1 cellular context compared by ENCODE assay signal in the genomic region with DNA sequence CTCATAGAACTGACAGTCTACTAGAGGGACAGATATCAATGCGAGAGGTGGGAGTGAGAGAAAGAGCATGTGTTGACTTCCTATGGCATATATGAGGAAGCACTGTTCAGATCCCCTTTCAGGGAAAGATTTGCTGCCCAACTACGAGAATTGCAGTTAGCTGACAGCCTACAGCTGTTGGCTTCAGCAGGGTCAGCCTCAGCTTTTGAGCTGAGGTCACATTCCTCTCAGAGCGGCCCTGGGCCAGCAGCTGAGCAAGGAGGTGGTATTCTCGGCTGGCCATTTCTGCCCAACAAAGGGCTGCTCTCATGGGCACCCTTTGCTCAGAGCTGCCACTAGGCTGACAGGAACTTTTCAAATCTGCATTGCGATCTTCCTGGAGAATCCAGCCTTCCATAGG.
TF ChIP-seq lines count a peak whose summit lies in the region.

No MANE protein-coding gene starts in this region.

TF ChIP-seq in SK-N-SH treated with all-trans-retinoic acid at 6 μM for 48 hours, 23 proteins besides CTCF, POLR2A, EP300 and RAD21 (continued from another document):
- TF ChIP-seq, protein P1, sequence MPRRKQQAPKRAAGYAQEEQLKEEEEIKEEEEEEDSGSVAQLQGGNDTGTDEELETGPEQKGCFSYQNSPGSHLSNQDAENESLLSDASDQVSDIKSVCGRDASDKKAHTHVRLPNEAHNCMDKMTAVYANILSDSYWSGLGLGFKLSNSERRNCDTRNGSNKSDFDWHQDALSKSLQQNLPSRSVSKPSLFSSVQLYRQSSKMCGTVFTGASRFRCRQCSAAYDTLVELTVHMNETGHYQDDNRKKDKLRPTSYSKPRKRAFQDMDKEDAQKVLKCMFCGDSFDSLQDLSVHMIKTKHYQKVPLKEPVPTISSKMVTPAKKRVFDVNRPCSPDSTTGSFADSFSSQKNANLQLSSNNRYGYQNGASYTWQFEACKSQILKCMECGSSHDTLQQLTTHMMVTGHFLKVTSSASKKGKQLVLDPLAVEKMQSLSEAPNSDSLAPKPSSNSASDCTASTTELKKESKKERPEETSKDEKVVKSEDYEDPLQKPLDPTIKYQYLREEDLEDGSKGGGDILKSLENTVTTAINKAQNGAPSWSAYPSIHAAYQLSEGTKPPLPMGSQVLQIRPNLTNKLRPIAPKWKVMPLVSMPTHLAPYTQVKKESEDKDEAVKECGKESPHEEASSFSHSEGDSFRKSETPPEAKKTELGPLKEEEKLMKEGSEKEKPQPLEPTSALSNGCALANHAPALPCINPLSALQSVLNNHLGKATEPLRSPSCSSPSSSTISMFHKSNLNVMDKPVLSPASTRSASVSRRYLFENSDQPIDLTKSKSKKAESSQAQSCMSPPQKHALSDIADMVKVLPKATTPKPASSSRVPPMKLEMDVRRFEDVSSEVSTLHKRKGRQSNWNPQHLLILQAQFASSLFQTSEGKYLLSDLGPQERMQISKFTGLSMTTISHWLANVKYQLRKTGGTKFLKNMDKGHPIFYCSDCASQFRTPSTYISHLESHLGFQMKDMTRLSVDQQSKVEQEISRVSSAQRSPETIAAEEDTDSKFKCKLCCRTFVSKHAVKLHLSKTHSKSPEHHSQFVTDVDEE (CRISPR knock-in tag; IDR thresholded peaks at IDR 0.05) = no peak
